In the genomic region with DNA sequence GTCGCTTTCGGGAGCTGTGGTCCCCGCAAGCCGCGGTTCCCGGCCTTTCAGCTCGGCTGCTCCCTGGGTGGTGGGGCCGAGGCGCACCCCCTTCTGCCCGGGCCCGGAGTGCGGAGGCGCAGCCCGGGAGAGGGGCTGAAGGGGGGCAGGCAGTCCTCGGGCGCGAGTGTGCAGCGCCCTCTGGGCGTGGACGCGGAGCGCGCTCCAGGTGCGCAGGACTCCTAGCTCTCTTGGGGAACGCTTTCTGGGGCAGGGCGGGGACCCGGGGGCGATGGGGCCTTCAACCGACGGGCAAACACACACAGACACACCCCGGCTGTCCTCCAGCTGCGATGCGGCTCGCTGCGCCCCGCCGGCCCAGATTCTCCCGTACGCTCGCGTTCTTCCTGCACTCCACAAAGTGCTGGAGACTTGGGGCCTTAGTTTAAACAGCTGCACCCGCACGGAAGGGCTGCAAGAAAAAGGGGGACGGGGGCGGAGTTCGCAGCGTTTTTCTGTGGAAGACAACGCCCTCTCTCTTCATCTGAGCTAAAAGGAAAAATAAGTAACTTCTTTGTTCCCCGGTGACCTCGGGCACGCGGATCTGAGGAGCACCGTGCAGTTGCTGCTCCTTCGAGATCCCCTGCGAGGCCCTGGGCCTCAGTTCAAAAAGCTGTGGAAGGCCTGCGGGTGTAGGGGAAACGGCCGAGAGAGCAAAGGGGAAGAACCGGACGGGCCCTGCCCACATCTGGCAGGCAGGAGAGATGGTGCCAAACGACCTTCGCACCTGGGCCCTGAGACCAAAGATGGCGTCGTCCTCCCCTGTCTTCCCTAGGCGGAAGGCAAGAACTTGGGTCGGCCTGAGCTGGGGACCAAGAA, we compare ENCODE assay signal across 8 cellular contexts. TPM values are rescaled to one million over a fixed set of nuclear protein-coding genes. Genes with fewer than 3 reads are reported as not detected.
DNase-seq lines count a peak whose midpoint lies in the region; ATAC-seq and TF ChIP-seq lines count a peak whose summit lies in the region.

No MANE protein-coding gene starts in this region.

- ATAC-seq in HG02610 (IDR thresholded peaks at IDR 0.05; ENCODE audit: unreplicated experiment) (peak; percentile 50), esophagus mucosa (peak; percentile 73)

- no peaks in the 10 kb centered on the region for H3K9me3 ChIP-seq in muscle layer of colon (ENCODE audit: low read length)

- peaks cover 9% of the 10 kb centered on the region for H3K36me3 Mint-ChIP-seq in type B pancreatic cell

- H3K27me3 Mint-ChIP-seq in type B pancreatic cell: peaks cover 5% of the 10 kb centered on the region

- no peak overlapping the region for H3K9ac ChIP-seq in muscle layer of colon (ENCODE audit: low read length)

- H3K36me3 ChIP-seq in muscle layer of colon (ENCODE audit: insufficient read depth, low read length): no peaks in the 10 kb centered on the region

- peaks cover 26% of the 10 kb centered on the region for H3K4me1 Mint-ChIP-seq in type B pancreatic cell (ENCODE audit: unreplicated experiment)

- peak overlapping the region; percentile 26 to 33 for H3K4me3 ChIP-seq in muscle layer of colon (ENCODE audit: low read depth in 1 of 2, low read length in 2 of 2)

- TF ChIP-seq CTCF in type B pancreatic cell (conservative IDR thresholded peaks at IDR 0.05): peak; percentile 61

- H3K9me3 Mint-ChIP-seq in type B pancreatic cell: no peaks in the 10 kb centered on the region

- H3K4me1 ChIP-seq in muscle layer of colon (ENCODE audit: insufficient read depth, low read length): no peaks in the 10 kb centered on the region

- H3K27me3 ChIP-seq in muscle layer of colon (ENCODE audit: control insufficient read depth in 1 of 2, insufficient read depth in 2 of 2, low read length in 2 of 2): peaks cover 0 to 7% of the 10 kb centered on the region in 2 donors

- H3K27ac Mint-ChIP-seq in type B pancreatic cell: peak overlapping the region; percentile 94

- peak overlapping the region; percentile 87 for H3K4me3 Mint-ChIP-seq in type B pancreatic cell

- DNase-seq in stimulated activated naive CD4-positive, alpha-beta T cell treated with Interleukin-2 at 50 U/mL for 16 hours (lab: John Stamatoyannopoulos, UW): peak; percentile 8
- no peak for DNase-seq in stimulated activated naive CD4-positive, alpha-beta T cell (lab: John Stamatoyannopoulos, UW)
- peak; percentile 27 for DNase-seq in NCI-H1092 treated with DMSO at 0.1 percent for 48 hours (lab: John Stamatoyannopoulos, UW)
- peak; percentile 47 for DNase-seq in UCSD-AML1 (lab: John Stamatoyannopoulos, UW; ENCODE audit: unreplicated experiment)
- peak; percentile 88 for DNase-seq in type B pancreatic cell (ENCODE audit: extremely low spot score, unreplicated experiment)

- H3K27ac ChIP-seq in muscle layer of colon (ENCODE audit: low read depth, low read length): no peak overlapping the region

RNA-seq across cellular contexts. Expression of a gene that starts 0.6 kb away (rescaled TPM):
- total RNA-seq in esophagus mucosa (477 TPM), type B pancreatic cell (ENCODE audit: low replicate concordance) (164 and 375 TPM in 2 replicates)

Comparison
In these comparisons a context has a peak if more than half of its experiments do, and no peak if none do; other contexts are left out.
1. DNase-seq: peak in stimulated activated naive CD4-positive, alpha-beta T cell treated with Interleukin-2 at 50 U/mL for 16 hours (single experiment), NCI-H1092 treated with DMSO at 0.1 percent for 48 hours (single experiment), UCSD-AML1 (single experiment) and type B pancreatic cell (single experiment); none in stimulated activated naive CD4-positive, alpha-beta T cell (0 of 6).